1 cellular context compared by ENCODE assay signal in genomic region chr10:58334817-58335305, GRCh38.
TF ChIP-seq lines count a peak whose summit lies in the region.

Gene UBE2D1, plus strand, starts transcription at chr10:58335006. Its CDS starts 196 bp downstream, at chr10:58335202.

TF ChIP-seq in GM12878, 131 proteins besides CTCF, POLR2A, EP300 and RAD21 (continued from another document):
- TF ChIP-seq ZBTB4 (CRISPR knock-in tag; IDR thresholded peaks at IDR 0.05) = no peak
- TF ChIP-seq CREM (IDR thresholded peaks at IDR 0.05; ENCODE audit: low read depth) = peak; percentile 33; the same call in 1 of the 2 replicates
- TF ChIP-seq ZNF207 (IDR thresholded peaks at IDR 0.05; ENCODE audit: borderline replicate concordance) = no peak
- peak; percentile 55; the same call in 1 of the 2 replicates for TF ChIP-seq PAX5 (IDR thresholded peaks at IDR 0.05; ENCODE audit: borderline replicate concordance, low read depth, low read length)
- TF ChIP-seq NFXL1 (IDR thresholded peaks at IDR 0.05; ENCODE audit: borderline replicate concordance) = no peak
- TF ChIP-seq ESRRA (IDR thresholded peaks at IDR 0.05; ENCODE audit: low read length) = no peak
- TF ChIP-seq ZBTB40 (IDR thresholded peaks at IDR 0.05; ENCODE audit: borderline replicate concordance) = no peak; the same call in 1 of the 2 replicates
- TF ChIP-seq NKRF (conservative IDR thresholded peaks at IDR 0.05) = peak; percentile 79
- no peak for TF ChIP-seq FOXM1 (IDR thresholded peaks at IDR 0.05; ENCODE audit: low read depth, low read length)
- TF ChIP-seq RELA (IDR thresholded peaks at IDR 0.05; ENCODE audit: borderline replicate concordance, partially characterized antibody) = no peak
- TF ChIP-seq JUNB (IDR thresholded peaks at IDR 0.05) = no peak
- peak; percentile 65 for TF ChIP-seq BACH1 (IDR thresholded peaks at IDR 0.05; ENCODE audit: borderline replicate concordance)
- no peak for TF ChIP-seq SREBF1 (IDR thresholded peaks at IDR 0.05; ENCODE audit: low read length)
- no peak for TF ChIP-seq HSF1 (IDR thresholded peaks at IDR 0.05; ENCODE audit: low read depth, low read length)
- TF ChIP-seq CHD4 (IDR thresholded peaks at IDR 0.05) = no peak
- TF ChIP-seq FOS (IDR thresholded peaks at IDR 0.05; ENCODE audit: borderline replicate concordance, extremely low read depth, insufficient read length) = no peak
- TF ChIP-seq HDAC6 (IDR thresholded peaks at IDR 0.05; ENCODE audit: unreplicated experiment) = peak; percentile 81
- TF ChIP-seq MYC (IDR thresholded peaks at IDR 0.05; ENCODE audit: insufficient read depth, insufficient read length, insufficient replicate concordance, low read length, severe bottlenecking) = no peak
- TF ChIP-seq MEF2B (IDR thresholded peaks at IDR 0.05; ENCODE audit: partially characterized antibody, poor library complexity, severe bottlenecking) = peak; percentile 20
- no peak for TF ChIP-seq BCLAF1 (IDR thresholded peaks at IDR 0.05)
- TF ChIP-seq SMAD5 (IDR thresholded peaks at IDR 0.05; ENCODE audit: low read depth) = peak; percentile 57; the same call in 1 of the 2 replicates
- no peak for TF ChIP-seq ETV6 (conservative IDR thresholded peaks at IDR 0.05 in 1 of 2, IDR thresholded peaks at IDR 0.05 in 1 of 2; ENCODE audit: borderline replicate concordance in 1 of 2, low read depth in 1 of 2)
- peak; percentile 62; the same call in 1 of the 2 replicates for TF ChIP-seq SMARCA5 (IDR thresholded peaks at IDR 0.05)
- no peak; a peak in 1 of 3 replicates for TF ChIP-seq EGR1 (IDR thresholded peaks at IDR 0.05; ENCODE audit: borderline replicate concordance in 1 of 2, low read depth in 2 of 2, low read length in 2 of 2)
- no peak for TF ChIP-seq STAT1 (conservative IDR thresholded peaks at IDR 0.05)
- no peak for TF ChIP-seq MTA2 (IDR thresholded peaks at IDR 0.05; ENCODE audit: low read depth)
- no peak for TF ChIP-seq PRDM15 (CRISPR knock-in tag; IDR thresholded peaks at IDR 0.05)
- no peak for TF ChIP-seq SRF (IDR thresholded peaks at IDR 0.05; ENCODE audit: low read depth in 2 of 2, low read length in 2 of 2)
- peak; percentile 24 to 78; a peak in 3 of 4 replicates for TF ChIP-seq BHLHE40 (IDR thresholded peaks at IDR 0.05; ENCODE audit: borderline replicate concordance in 1 of 2, low read depth in 2 of 2, low read length in 1 of 2)
- no peak for TF ChIP-seq MLLT1 (IDR thresholded peaks at IDR 0.05)
